ENCODE assay signal across 10 cellular contexts in genomic region chr11:2271327-2272240, GRCh38. TPM values are rescaled to one million over a fixed set of nuclear protein-coding genes. Genes with fewer than 3 reads are reported as not detected.
DNase-seq lines count a peak whose midpoint lies in the region; ATAC-seq and TF ChIP-seq lines count a peak whose summit lies in the region.
"Had no signal": no experiment of that assay in that cellular context is flagged by ENCODE, and none has a peak within 500 bp of the region (broad histone marks: within the 10 kb centered on the region; RNA-seq: fewer than 3 reads in every experiment).

No MANE protein-coding gene starts in this region.

- H3K4me3 ChIP-seq in HUES64 (ENCODE audit: low read length) = peak overlapping the region; percentile 32; the same call in 1 of the 2 replicates
- peak overlapping the region in 3 of 4 donors; percentile 51 to 67 (median 62) for H3K4me3 ChIP-seq in esophagus squamous epithelium
- H3K4me3 ChIP-seq in osteoblast (ENCODE audit: insufficient read depth, low read length) = no peak overlapping the region
- no peak overlapping the region for H3K4me3 ChIP-seq in BE2C (ENCODE audit: low read depth, low read length)

- no peak for DNase-seq in CD4-positive, alpha-beta T cell
- no peak for DNase-seq in esophagus squamous epithelium (lab: John Stamatoyannopoulos, UW)
- peak; percentile 67 for DNase-seq in osteoblast (ENCODE audit: insufficient read length, low spot score, missing footprints)
- DNase-seq in stimulated activated CD4-positive, alpha-beta T cell treated with anti-CD3 and anti-CD28 coated beads, Interleukin-12 subunit alpha, Interleukin-12 subunit beta, amount 100 ng/mL, for 4 hours = no peak
- DNase-seq in BE2C = no peak
- DNase-seq in NCI-H345 treated with DMSO at 0.1 percent for 48 hours (lab: John Stamatoyannopoulos, UW; ENCODE audit: unreplicated experiment) = no peak
- DNase-seq: NCI-H1105 had no signal

- no peaks in the 10 kb centered on the region for H3K9me3 Mint-ChIP-seq in CD4-positive, alpha-beta T cell

- CTCF ChIA-PET in CD4-positive, alpha-beta T cell (lab: Charles Lee) = no interaction called here

- no peaks in the 10 kb centered on the region for H3K36me3 ChIP-seq in HUES64 (ENCODE audit: insufficient read depth, low read length)
- H3K36me3 ChIP-seq in esophagus squamous epithelium = no peaks in the 10 kb centered on the region
- H3K36me3 ChIP-seq in osteoblast (ENCODE audit: insufficient read depth, low read length) = no peaks in the 10 kb centered on the region
- no peaks in the 10 kb centered on the region for H3K36me3 ChIP-seq in BE2C

- no peaks in the 10 kb centered on the region for H3K9me3 ChIP-seq in CD4-positive, alpha-beta T cell (ENCODE audit: control insufficient read depth, low read length)
- H3K9me3 ChIP-seq in HUES64 (ENCODE audit: insufficient read depth, low read depth, low read length) (no peaks in the 10 kb centered on the region), esophagus squamous epithelium (no peaks in the 10 kb centered on the region), osteoblast (ENCODE audit: low read depth, low read length) (no peaks in the 10 kb centered on the region), BE2C (no peaks in the 10 kb centered on the region)

- H3K27ac ChIP-seq in CD4-positive, alpha-beta T cell (ENCODE audit: low read depth, low read length) = no peak overlapping the region
- H3K27ac ChIP-seq in HUES64 (ENCODE audit: low read depth, low read length) = no peak overlapping the region
- H3K27ac ChIP-seq in esophagus squamous epithelium = no peak overlapping the region
- no peak overlapping the region for H3K27ac ChIP-seq in osteoblast (ENCODE audit: low read depth, low read length)

- H3K4me1 ChIP-seq in HUES64 (ENCODE audit: insufficient read depth, low read length) (peaks cover 4% of the 10 kb centered on the region; the same call in 1 of the 2 replicates), esophagus squamous epithelium (peaks cover 17 to 38% (median 32%) of the 10 kb centered on the region in 3 donors), osteoblast (ENCODE audit: insufficient read depth, low read length) (no peaks in the 10 kb centered on the region), BE2C (no peaks in the 10 kb centered on the region)

- no peaks in the 10 kb centered on the region for H3K79me2 ChIP-seq in osteoblast (ENCODE audit: insufficient read depth, low read length)

- POLR2A ChIA-PET in CD4-positive, alpha-beta T cell (lab: Charles Lee) = no interaction called here

- no peak overlapping the region for H2AFZ ChIP-seq in osteoblast (ENCODE audit: low read length)

- WGBS in HUES64 = 72% methylated on average over 46 of the region's 46 CpGs
- WGBS in esophagus squamous epithelium, 2 donors = 32 to 50% methylated on average over 17 to 21 of the region's 46 CpGs

- peaks cover 4% of the 10 kb centered on the region for H3K4me1 Mint-ChIP-seq in CD4-positive, alpha-beta T cell (ENCODE audit: low read depth)

- H4K20me1 ChIP-seq in osteoblast (ENCODE audit: insufficient read depth, low read length) = no peaks in the 10 kb centered on the region

- no peak for TF ChIP-seq POLR2A in esophagus squamous epithelium (IDR thresholded peaks at IDR 0.05)

- peaks cover 35% of the 10 kb centered on the region for H3K27me3 ChIP-seq in CD4-positive, alpha-beta T cell (ENCODE audit: control insufficient read depth, insufficient read depth, low read length)
- peaks cover 91% of the 10 kb centered on the region for H3K27me3 ChIP-seq in HUES64 (ENCODE audit: insufficient read depth, low read length)
- peaks cover 0 to 98% (median 4%) of the 10 kb centered on the region in 4 donors for H3K27me3 ChIP-seq in esophagus squamous epithelium
- H3K27me3 ChIP-seq in osteoblast (ENCODE audit: insufficient read depth, low read length) = peaks cover 39% of the 10 kb centered on the region
- H3K27me3 ChIP-seq in BE2C = peaks cover 26% of the 10 kb centered on the region

- TF ChIP-seq CTCF in CD4-positive, alpha-beta T cell (IDR thresholded peaks at IDR 0.05) = no peak
- TF ChIP-seq CTCF in esophagus squamous epithelium (IDR thresholded peaks at IDR 0.05) (no peak), osteoblast (IDR thresholded peaks at IDR 0.05; ENCODE audit: extremely low read depth, low read depth, low read length) (no peak), BE2C (IDR thresholded peaks at IDR 0.05; ENCODE audit: low read depth, low read length) (no peak)

- peaks cover 30% of the 10 kb centered on the region for H3K27me3 Mint-ChIP-seq in CD4-positive, alpha-beta T cell

- no peak overlapping the region for H3K9ac ChIP-seq in HUES64 (ENCODE audit: low read depth, low read length)

- H3K27ac Mint-ChIP-seq in CD4-positive, alpha-beta T cell = no peak overlapping the region

- no peak overlapping the region for H3K4me2 ChIP-seq in osteoblast (ENCODE audit: insufficient read depth, low read length)

- H3K36me3 Mint-ChIP-seq in CD4-positive, alpha-beta T cell (ENCODE audit: low read depth) = no peaks in the 10 kb centered on the region

- intact Hi-C loops in CD4-positive, alpha-beta T cell (cut with DNase I, micrococcal nuclease) = no loop called here
- intact Hi-C loops in esophagus squamous epithelium (cut with DNase I) = no loop called here

- no peak for ATAC-seq in CD4-positive, alpha-beta T cell (ENCODE audit: poor library complexity)
- no peak for ATAC-seq in HG02588 (IDR thresholded peaks at IDR 0.05; ENCODE audit: unreplicated experiment)

- H3K4me3 Mint-ChIP-seq in CD4-positive, alpha-beta T cell = peak overlapping the region; percentile 45

RNA-seq across cellular contexts. Expression of gene ASCL2, which starts 1.2 kb away (rescaled TPM):
- not detected for total RNA-seq in CD4-positive, alpha-beta T cell
- polyA plus RNA-seq in HUES64 (2013, experiment 1 of 2) = 0.40 TPM
- 0.76 TPM for polyA plus RNA-seq in HUES64 (2013, experiment 2 of 2)
- total RNA-seq in esophagus squamous epithelium (1 to 10 TPM in 3 of 4 donors, under 1 TPM in 1; 0.67 to 5.1 (median 2.3) TPM), osteoblast (not detected in 2 replicates)
- not detected for polyA plus RNA-seq in BE2C (2012; ENCODE audit: insufficient read depth, insufficient read length, low read depth)
- total RNA-seq: chondrocyte had no signal

RNA-seq across cellular contexts. Expression of gene C11orf21, which starts 30.1 kb away (rescaled TPM):
- 10 to 100 TPM; 71.2 to 71.7 TPM for total RNA-seq in CD4-positive, alpha-beta T cell
- not detected for polyA plus RNA-seq in HUES64 (2013, experiment 1 of 2)
- polyA plus RNA-seq in HUES64 (2013, experiment 2 of 2) = not detected
- under 1 TPM in 3 of 4 donors, not detected in 1; 0.30 to 0.94 (median 0.76) TPM for total RNA-seq in esophagus squamous epithelium
- 0.29 and 0.36 TPM in 2 replicates for total RNA-seq in osteoblast
- polyA plus RNA-seq in BE2C (2012; ENCODE audit: insufficient read depth, insufficient read length, low read depth) = not detected
- total RNA-seq: chondrocyte had no signal

RNA-seq across cellular contexts. Expression of gene TSPAN32, which starts 30.2 kb away (rescaled TPM):
- 10 to 100 TPM; 81.8 TPM for total RNA-seq in CD4-positive, alpha-beta T cell
- polyA plus RNA-seq in HUES64 (2013, experiment 1 of 2) = not detected
- not detected for polyA plus RNA-seq in HUES64 (2013, experiment 2 of 2)
- total RNA-seq in esophagus squamous epithelium (1 to 10 TPM in 1 of 4 donors, not detected in 3; 2.5 TPM), osteoblast (0.59 and 1.4 TPM in 2 replicates)
- 3.5 TPM for polyA plus RNA-seq in BE2C (2012; ENCODE audit: insufficient read depth, insufficient read length, low read depth)
- total RNA-seq: chondrocyte had no signal

Comparison
In these comparisons a context has a peak if more than half of its experiments do, and no peak if none do; other contexts are left out.
1. H3K4me3 ChIP-seq: peak in HUES64 (single experiment) and esophagus squamous epithelium (3 of 4); none in osteoblast (single experiment) and BE2C (single experiment).
2. RNA of gene C11orf21, which starts 30.1 kb away (total RNA-seq): 71.2 to 71.7 TPM in CD4-positive, alpha-beta T cell; 0.30 to 0.94 TPM in esophagus squamous epithelium and 0.29 to 0.36 TPM in osteoblast; every median in the first group is over 10 times any median in the second.
3. RNA of gene TSPAN32, which starts 30.2 kb away (total RNA-seq): 81.8 TPM in CD4-positive, alpha-beta T cell; 0.59 to 1.4 TPM in osteoblast and 2.5 TPM in esophagus squamous epithelium; every median in the first group is over 10 times any median in the second.